12 cellular contexts compared by ENCODE assay signal in genomic region chr12:58916153-58916709, GRCh38. TPM values are rescaled to one million over a fixed set of nuclear protein-coding genes. Genes with fewer than 3 reads are reported as not detected.
A peak's percentile ranks its signal among the peaks of the same experiment; 100 is the strongest.
DNase-seq lines count a peak whose midpoint lies in the region; ATAC-seq and TF ChIP-seq lines count a peak whose summit lies in the region.
"Had no signal": no experiment of that assay in that cellular context is flagged by ENCODE, and none has a peak within 500 bp of the region (broad histone marks: within the 10 kb centered on the region; RNA-seq: fewer than 3 reads in every experiment).

No MANE protein-coding gene starts in this region.

- no peak for TF ChIP-seq CTCF in thoracic aorta (IDR thresholded peaks at IDR 0.05)

- ATAC-seq in thoracic aorta (ENCODE audit: insufficient number of reproducible peaks, low FRiP score, low read depth) (no peak), GM21390 (IDR thresholded peaks at IDR 0.05; ENCODE audit: unreplicated experiment) (no peak)
- ATAC-seq: activated T-helper 17 cell treated with anti-CD3 and anti-CD28 coated beads, Interleukin-2, amount 50 U/mL, for 72 hours; GM23338 had no signal

- H3K9ac ChIP-seq in duodenal mucosa (ENCODE audit: low read depth in 1 of 2, low read length in 2 of 2): peak overlapping the region in 1 of 2 donors; percentile 1

- H3K4me1 ChIP-seq in duodenal mucosa (ENCODE audit: control insufficient read depth in 1 of 2, insufficient read depth in 2 of 2, low read length in 2 of 2) (peaks cover 3 to 19% of the 10 kb centered on the region in 2 donors), mesodermal cell (ENCODE audit: control insufficient read depth, insufficient read depth, low read length, poor library complexity, severe bottlenecking) (peaks cover 20% of the 10 kb centered on the region), thoracic aorta (ENCODE audit: control insufficient read depth in 1 of 2, low read depth in 2 of 2) (peaks cover 17 to 45% of the 10 kb centered on the region in 2 donors)

- 81% methylated on average over 2 of the region's 2 CpGs; no CpG with 5 or more reads in 1 of the 2 experiments for WGBS in mesodermal cell (ENCODE audit: insufficient coverage in 2 of 2), 2 experiments

- DNase-seq in NCI-H69 (lab: John Stamatoyannopoulos, UW) (peak; percentile 58), thoracic aorta (ENCODE audit: low spot score) (no peak), UCSD-AML1 (lab: John Stamatoyannopoulos, UW; ENCODE audit: unreplicated experiment) (no peak)
- DNase-seq in activated CD4-positive, alpha-beta T cell treated with anti-CD3 and anti-CD28 coated beads for 4 hours: no peak
- DNase-seq in stimulated activated naive CD4-positive, alpha-beta T cell (lab: John Stamatoyannopoulos, UW): no peak
- DNase-seq: DND-41, spleen had no signal

- H3K27me3 ChIP-seq in duodenal mucosa (ENCODE audit: control insufficient read depth in 1 of 2, insufficient read depth in 2 of 2, low read length in 2 of 2): no peaks in the 10 kb centered on the region
- H3K27me3 ChIP-seq in thoracic aorta (replicated peaks; ENCODE audit: insufficient read depth): no peaks in the 10 kb centered on the region

- H3K4me3 ChIP-seq in duodenal mucosa (ENCODE audit: low read depth in 1 of 2, low read length in 2 of 2) (peak overlapping the region; percentile 81 to 92), mesodermal cell (ENCODE audit: extremely low read depth, insufficient read depth, low read length, poor library complexity, severe bottlenecking) (no peak overlapping the region), thoracic aorta (peak overlapping the region; percentile 81)
- H3K4me3 ChIP-seq: GM23338 had no signal

- peaks cover 3 to 6% of the 10 kb centered on the region in 2 donors for H3K36me3 ChIP-seq in duodenal mucosa (ENCODE audit: control insufficient read depth in 1 of 2, insufficient read depth in 2 of 2, low read length in 2 of 2)
- peaks cover 23% of the 10 kb centered on the region for H3K36me3 ChIP-seq in mesodermal cell (ENCODE audit: control insufficient read depth, insufficient read depth, low read length)
- peaks cover 10% of the 10 kb centered on the region for H3K36me3 ChIP-seq in thoracic aorta
- H3K36me3 ChIP-seq: spleen had no signal

- H3K9me3 ChIP-seq in duodenal mucosa (ENCODE audit: control insufficient read depth in 1 of 2, low read length in 2 of 2): no peaks in the 10 kb centered on the region
- H3K9me3 ChIP-seq in mesodermal cell (ENCODE audit: control insufficient read depth, low read length): no peaks in the 10 kb centered on the region
- H3K9me3 ChIP-seq in thoracic aorta: no peaks in the 10 kb centered on the region
- H3K9me3 ChIP-seq: spleen had no signal

- no peak overlapping the region for H3K27ac ChIP-seq in duodenal mucosa (ENCODE audit: low read depth, low read length)
- peak overlapping the region; percentile 66 for H3K27ac ChIP-seq in mesodermal cell (ENCODE audit: low read depth, low read length, severe bottlenecking)
- peak overlapping the region; percentile 26 to 92 for H3K27ac ChIP-seq in thoracic aorta

RNA-seq across cellular contexts. Expression of gene LRIG3, which starts 4.1 kb away (rescaled TPM):
- polyA plus RNA-seq in mesodermal cell (2013, experiment 1 of 2): 32.8 TPM
- polyA plus RNA-seq in mesodermal cell (2013, experiment 2 of 2): 24.2 TPM
- total RNA-seq in thoracic aorta: 10 to 100 TPM; 34.4 to 70.0 TPM
- total RNA-seq: activated T-helper 17 cell treated with anti-CD3 and anti-CD28 coated beads, Interleukin-2, amount 50 U/mL, for 72 hours had no signal
